ENCODE assay signal across 1 cellular context in the genomic region with DNA sequence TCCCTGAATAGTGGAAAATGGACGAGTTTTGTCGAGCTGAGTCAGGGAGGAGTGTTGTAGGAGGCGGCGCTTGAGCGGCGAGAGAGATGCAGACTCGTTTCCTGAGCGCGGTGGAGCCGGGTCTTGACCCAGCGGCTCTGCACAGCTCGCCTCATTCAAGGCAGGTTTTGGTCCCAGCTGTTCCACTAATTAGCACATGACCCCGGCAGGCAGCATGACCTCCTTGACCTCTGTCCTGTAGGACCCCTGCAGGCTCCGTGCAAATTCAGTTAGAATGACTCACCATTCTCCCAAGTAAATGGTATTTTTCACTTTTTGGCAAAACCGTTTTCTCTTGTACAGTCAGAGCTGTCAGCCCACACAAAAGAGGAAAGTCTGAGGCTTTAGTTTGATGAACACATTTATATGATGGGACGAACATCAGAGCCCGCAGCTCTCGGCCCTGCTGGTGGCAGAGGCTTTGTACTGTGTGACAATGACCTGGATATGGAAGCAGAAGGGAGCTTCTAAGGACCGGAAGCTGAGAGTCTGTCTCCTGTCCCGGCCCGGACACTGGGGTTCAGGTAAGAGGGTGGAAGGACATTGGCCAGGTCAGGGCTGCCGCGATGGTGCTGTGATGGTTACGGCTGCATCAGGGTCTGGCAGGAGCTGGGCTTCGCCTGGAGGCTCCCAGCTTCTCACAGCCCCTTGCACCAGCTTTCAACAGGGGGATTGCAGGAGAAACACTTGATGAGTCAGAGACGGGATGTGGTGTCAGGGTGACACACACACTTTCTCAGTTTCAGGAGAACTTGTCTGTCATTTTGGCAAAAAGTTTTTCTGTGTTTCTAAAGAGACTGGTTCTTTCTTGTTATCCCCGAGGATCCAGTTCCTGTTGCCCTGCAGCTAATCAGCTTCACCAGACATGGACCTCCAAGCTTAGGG.
TF ChIP-seq lines count a peak whose summit lies in the region.

No MANE protein-coding gene starts in this region.

TF ChIP-seq in GM12878, 131 proteins besides CTCF, POLR2A, EP300 and RAD21:
- TF ChIP-seq BMI1 (IDR thresholded peaks at IDR 0.05; ENCODE audit: borderline replicate concordance) (no peak), RFX5 (IDR thresholded peaks at IDR 0.05; ENCODE audit: low read depth, low read length) (no peak), POU2F2 (IDR thresholded peaks at IDR 0.05; ENCODE audit: borderline replicate concordance, low read depth, low read length) (no peak), RUNX3 (IDR thresholded peaks at IDR 0.05; ENCODE audit: low read length) (0 out of 2 replicates have a peak, but pooled peaks have one; percentile 10)
